In genomic region chr3:30680789-30681188, GRCh38 we compare ENCODE assay signal across 8 cellular contexts.
DNase-seq lines count a peak whose midpoint lies in the region; TF ChIP-seq lines count a peak whose summit lies in the region.

No MANE protein-coding gene starts in this region.

- 79% methylated on average over 6 of the region's 6 CpGs for WGBS in esophagus muscularis mucosa

- peak overlapping the region; percentile 57 to 75 (median 71) for H3K27ac ChIP-seq in esophagus muscularis mucosa (replicated peaks in 1 of 4)
- no peak overlapping the region for H3K27ac ChIP-seq in brain microvascular endothelial cell

- no peaks in the 10 kb centered on the region for H3K9me3 ChIP-seq in esophagus muscularis mucosa

- peaks cover 16% of the 10 kb centered on the region for H3K36me3 Mint-ChIP-seq in neural crest cell (ENCODE audit: low read depth)

- H3K36me3 ChIP-seq in esophagus muscularis mucosa (peaks cover 20 to 57% (median 30%) of the 10 kb centered on the region in 4 donors), brain microvascular endothelial cell (replicated peaks) (peaks cover 35% of the 10 kb centered on the region)

- peaks cover 57% of the 10 kb centered on the region for H3K4me1 Mint-ChIP-seq in neural crest cell

- intact Hi-C loops in esophagus muscularis mucosa (cut with DNase I), result loop anchor here (5.0 kb wide), 1 partner anchor 68 kb away; no protein-coding TSS in a partner anchor

- no peak for TF ChIP-seq EP300 in esophagus muscularis mucosa (IDR thresholded peaks at IDR 0.05)

- H3K9me3 Mint-ChIP-seq in neural crest cell, result no peaks in the 10 kb centered on the region

- H3K27me3 ChIP-seq in esophagus muscularis mucosa (no peaks in the 10 kb centered on the region), brain microvascular endothelial cell (replicated peaks) (no peaks in the 10 kb centered on the region)

- H3K4me1 ChIP-seq in esophagus muscularis mucosa, result peaks cover 82 to 100% (median 98%) of the 10 kb centered on the region in 4 donors

- H3K27ac Mint-ChIP-seq in neural crest cell (ENCODE audit: unreplicated experiment), result peak overlapping the region; percentile 97

- peak overlapping the region; percentile 82 for H3K4me3 Mint-ChIP-seq in neural crest cell

- in situ Hi-C loops in brain microvascular endothelial cell (cut with HindIII; ENCODE audit: low pct_ligation_motif_present, low sequenced_read_pairs), result no loop called here

- no peak overlapping the region for H3K4me3 ChIP-seq in AG10803 (ENCODE audit: low read length)
- no peak overlapping the region for H3K4me3 ChIP-seq in esophagus muscularis mucosa
- H3K4me3 ChIP-seq in brain microvascular endothelial cell (ENCODE audit: low read depth, low read length), result no peak overlapping the region

- no peak for TF ChIP-seq CTCF in AG10803 (conservative IDR thresholded peaks at IDR 0.05; ENCODE audit: low read length)
- TF ChIP-seq CTCF in esophagus muscularis mucosa (IDR thresholded peaks at IDR 0.05), result no peak
- TF ChIP-seq CTCF in neural crest cell (conservative IDR thresholded peaks at IDR 0.05), result no peak
- no peak for TF ChIP-seq CTCF in brain microvascular endothelial cell (IDR thresholded peaks at IDR 0.05; ENCODE audit: low read depth, low read length, missing control alignments)

- TF ChIP-seq POLR2A in esophagus muscularis mucosa (IDR thresholded peaks at IDR 0.05; ENCODE audit: low read depth), result no peak

- DNase-seq in AG10803 (ENCODE audit: low read depth) (peak; percentile 57), RPMI7951 (ENCODE audit: low read depth) (peak; percentile 55), esophagus muscularis mucosa (ENCODE audit: extremely low spot score) (no peak), neural crest cell (ENCODE audit: low read depth, low spot score) (peak; percentile 39), NCI-H774 (lab: John Stamatoyannopoulos, UW) (no peak), cerebellar nuclear complex (lab: John Stamatoyannopoulos, UW) (no peak), 8988T (no peak), brain microvascular endothelial cell (no peak)

- H3K27me3 Mint-ChIP-seq in neural crest cell (ENCODE audit: low read depth), result no peaks in the 10 kb centered on the region

Comparison
In these comparisons a context has a peak if more than half of its experiments do, and no peak if none do; other contexts are left out.
1. DNase-seq: peak in AG10803 (single experiment), RPMI7951 (single experiment) and neural crest cell (single experiment); none in esophagus muscularis mucosa (single experiment), NCI-H774 (single experiment), cerebellar nuclear complex (0 of 2), 8988T (single experiment) and brain microvascular endothelial cell (single experiment).